ENCODE assay signal across 1 cellular context in genomic region chr6:44658571-44658970, GRCh38.
TF ChIP-seq lines count a peak whose summit lies in the region.

No MANE protein-coding gene starts in this region.

TF ChIP-seq in HEK293, 187 proteins besides CTCF, POLR2A, EP300 and RAD21 (continued from another document):
- TF ChIP-seq ZNF449 (tag by site-specific recombination; IDR thresholded peaks at IDR 0.05) = no peak
- TF ChIP-seq ZNF146 (tag by site-specific recombination; IDR thresholded peaks at IDR 0.05) = peak; percentile 100
- TF ChIP-seq ZNF341 (tag by site-specific recombination; IDR thresholded peaks at IDR 0.05; ENCODE audit: low read depth) = no peak
- TF ChIP-seq ZNF580 (tag by site-specific recombination; IDR thresholded peaks at IDR 0.05) = peak; percentile 95
- TF ChIP-seq ZNF274 (IDR thresholded peaks at IDR 0.05; ENCODE audit: low read length) = no peak
- TF ChIP-seq ZNF274 (tag by site-specific recombination; IDR thresholded peaks at IDR 0.05; ENCODE audit: borderline replicate concordance) = no peak
TF ChIP-seq in HEK293: peak in this region for 3.
